28 cellular contexts compared by ENCODE assay signal in the genomic region with DNA sequence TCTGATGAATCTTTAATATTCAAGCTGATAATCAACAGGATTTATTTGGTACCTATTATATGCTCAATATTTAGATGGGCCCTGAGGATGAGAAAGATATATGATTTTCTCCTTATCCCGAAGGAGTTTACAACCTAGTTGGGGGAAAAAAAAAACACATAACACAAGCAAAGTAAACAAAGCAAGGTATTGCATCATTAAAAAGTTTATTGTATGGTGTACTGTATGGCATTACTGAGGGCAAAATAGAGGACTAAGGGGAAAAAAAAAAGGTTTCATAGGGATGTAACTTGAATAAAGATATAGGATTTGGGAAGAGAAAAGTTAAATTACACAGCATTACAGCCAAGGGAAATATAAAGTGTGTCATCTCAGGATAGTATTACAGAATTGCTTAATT.
"Had no signal": no experiment of that assay in that cellular context is flagged by ENCODE, and none has a peak within 500 bp of the region (broad histone marks: within the 10 kb centered on the region; RNA-seq: fewer than 3 reads in every experiment).

No MANE protein-coding gene starts in this region.

- H3K4me1 Mint-ChIP-seq: endodermal cell had no signal

- H3K27me3 Mint-ChIP-seq: dendritic cell treated with granulocyte-macrophage colony-stimulating factor and Interleukin-4, amounts not matched to agents 40 ng/mL and 50 ng/mL, for 4 days; effector memory CD8-positive, alpha-beta T cell had no signal

- H3K27ac ChIP-seq: colonic mucosa, coronary artery, dorsolateral prefrontal cortex, epithelial cell of prostate, esophagus muscularis mucosa, esophagus squamous epithelium, foreskin keratinocyte, gastrocnemius medialis, gastroesophageal sphincter, heart left ventricle, heart right ventricle had no signal

- H3K27ac Mint-ChIP-seq: dendritic cell treated with granulocyte-macrophage colony-stimulating factor and Interleukin-4, amounts not matched to agents 40 ng/mL and 50 ng/mL, for 4 days; effector memory CD8-positive, alpha-beta T cell; endodermal cell had no signal

- DNase-seq: colonic mucosa; cortex of kidney; dermis blood vessel endothelial cell; dorsolateral prefrontal cortex; effector CD4-positive, alpha-beta T cell; effector CD8-positive, alpha-beta T cell; effector memory CD4-positive, alpha-beta T cell; effector memory CD8-positive, alpha-beta T cell; endodermal cell; erythroblast; esophagus squamous epithelium; foreskin fibroblast; foreskin keratinocyte; foreskin melanocyte; gastrocnemius medialis; glutamatergic neuron; head of caudate nucleus; heart left ventricle; heart right ventricle had no signal

- H3K9me3 Mint-ChIP-seq: dendritic cell treated with granulocyte-macrophage colony-stimulating factor and Interleukin-4, amounts not matched to agents 40 ng/mL and 50 ng/mL, for 4 days; endodermal cell had no signal

- H3K36me3 ChIP-seq: colonic mucosa, esophagus muscularis mucosa, esophagus squamous epithelium, gastrocnemius medialis, gastroesophageal sphincter, heart left ventricle, heart right ventricle had no signal

- FAIRE-seq: colon, endometrium, endothelial cell of umbilical vein had no signal

- H3K4me3 ChIP-seq: colonic mucosa, coronary artery, dorsolateral prefrontal cortex, esophagus muscularis mucosa, esophagus squamous epithelium, gastrocnemius medialis, gastroesophageal sphincter, heart left ventricle, heart right ventricle had no signal

- ATAC-seq: effector memory CD8-positive, alpha-beta T cell; esophagus mucosa; foreskin keratinocyte; gastrocnemius medialis; gastroesophageal sphincter; heart left ventricle; heart right ventricle had no signal

- H3K27me3 ChIP-seq: colonic mucosa, dorsolateral prefrontal cortex, esophagus muscularis mucosa, esophagus squamous epithelium, foreskin keratinocyte, gastrocnemius medialis, gastroesophageal sphincter, heart left ventricle, heart right ventricle had no signal

- H3K9me3 ChIP-seq: colonic mucosa, esophagus muscularis mucosa, esophagus squamous epithelium, gastrocnemius medialis, gastroesophageal sphincter had no signal

- H3K4me1 ChIP-seq: colonic mucosa, esophagus muscularis mucosa, esophagus squamous epithelium, foreskin keratinocyte, gastrocnemius medialis, gastroesophageal sphincter, heart left ventricle, heart right ventricle had no signal

- H3K4me3 Mint-ChIP-seq: dendritic cell treated with granulocyte-macrophage colony-stimulating factor and Interleukin-4, amounts not matched to agents 40 ng/mL and 50 ng/mL, for 4 days; effector memory CD8-positive, alpha-beta T cell; endodermal cell had no signal
